12 cellular contexts compared by ENCODE assay signal in the genomic region with DNA sequence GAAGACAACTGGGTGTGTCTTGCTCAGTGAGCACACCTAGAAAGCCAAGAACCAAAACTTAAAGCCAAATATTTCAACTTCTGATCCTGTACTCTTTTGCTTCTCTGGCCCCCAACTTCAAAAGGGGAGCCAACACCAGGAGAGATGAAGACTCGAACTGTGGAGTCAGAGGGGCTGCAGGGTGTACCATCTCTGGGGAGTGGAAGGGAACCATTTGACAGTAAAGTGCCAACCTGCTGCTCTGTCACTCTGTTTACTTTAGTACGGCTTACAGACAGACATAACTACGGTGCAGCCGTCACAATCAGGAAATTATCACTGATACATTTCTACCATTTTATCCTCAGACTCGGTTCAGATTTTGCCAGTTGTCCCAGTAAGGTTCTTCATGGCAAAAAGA. TPM values are rescaled to one million over a fixed set of nuclear protein-coding genes. Genes with fewer than 3 reads are reported as not detected.
DNase-seq lines count a peak whose midpoint lies in the region; ATAC-seq, FAIRE-seq and TF ChIP-seq lines count a peak whose summit lies in the region.
"Had no signal": no experiment of that assay in that cellular context is flagged by ENCODE, and none has a peak within 500 bp of the region (broad histone marks: within the 10 kb centered on the region; RNA-seq: fewer than 3 reads in every experiment).

No MANE protein-coding gene starts in this region.

- peaks cover 26 to 28% (median 27%) of the 10 kb centered on the region in 3 donors for H3K4me1 Mint-ChIP-seq in IgD-negative memory B cell

- DNase-seq in DND-41: no peak
- DNase-seq in astrocyte of the cerebellum (ENCODE audit: low read depth): no peak
- DNase-seq in left lobe of liver (ENCODE audit: low spot score): no peak
- no peak for DNase-seq in urothelium cell line (ENCODE audit: low spot score)
- DNase-seq: dermis blood vessel endothelial cell; hypothalamus; stimulated activated CD4-positive, alpha-beta T cell treated with anti-CD3 and anti-CD28 coated beads, Interleukin-2, amount 100 ng/mL, for 48 hours had no signal

- no peak for ATAC-seq in DND-41 (ENCODE audit: insufficient read depth, low read depth)
- no peak for ATAC-seq in GM21367 (IDR thresholded peaks at IDR 0.05; ENCODE audit: unreplicated experiment)
- no peak for ATAC-seq in left lobe of liver

- H3K4me2 ChIP-seq in DND-41 (ENCODE audit: insufficient read depth, low read length): peak overlapping the region; percentile 43; the same call in 1 of the 2 replicates
- H3K4me2 ChIP-seq in neural cell (ENCODE audit: low read length): no peak overlapping the region

- peaks cover 6% of the 10 kb centered on the region for H3K36me3 Mint-ChIP-seq in IgD-negative memory B cell

- H3K36me3 ChIP-seq in DND-41 (ENCODE audit: insufficient read depth, low read length): peaks cover 29% of the 10 kb centered on the region
- no peaks in the 10 kb centered on the region for H3K36me3 ChIP-seq in neural cell (ENCODE audit: insufficient read depth, low read length)

- H3K9ac ChIP-seq in DND-41 (ENCODE audit: low read depth, low read length): no peak overlapping the region
- H3K9ac ChIP-seq in neural cell (ENCODE audit: low read length): no peak overlapping the region

- H3K79me2 ChIP-seq in DND-41 (ENCODE audit: insufficient read depth, low read length) (peaks cover 39% of the 10 kb centered on the region), neural cell (replicated peaks; ENCODE audit: insufficient read depth, low read length) (peaks cover 23% of the 10 kb centered on the region)

- H3K9me3 ChIP-seq in DND-41 (ENCODE audit: insufficient read depth, low read length, severe bottlenecking): no peaks in the 10 kb centered on the region
- H3K9me3 ChIP-seq in neural cell (ENCODE audit: low read length): no peaks in the 10 kb centered on the region
- H3K9me3 ChIP-seq: thoracic aorta had no signal

- H3K27ac ChIP-seq in DND-41 (ENCODE audit: low read length) (no peak overlapping the region), neural cell (ENCODE audit: low read length) (no peak overlapping the region)
- H3K27ac ChIP-seq: thoracic aorta had no signal

- H3K27ac Mint-ChIP-seq in IgD-negative memory B cell: peak overlapping the region in 2 of 3 donors; percentile 12 to 61

- FAIRE-seq in urothelium cell line (lab: Jason Lieb, UNC): no peak
- FAIRE-seq: G401.6 had no signal

- no peaks in the 10 kb centered on the region for H3K9me3 Mint-ChIP-seq in IgD-negative memory B cell

- no peaks in the 10 kb centered on the region for H3K27me3 ChIP-seq in DND-41 (ENCODE audit: insufficient read depth, low read length, poor library complexity)
- H3K27me3 ChIP-seq in neural cell (ENCODE audit: insufficient read depth, low read depth, low read length): no peaks in the 10 kb centered on the region

- no peak for TF ChIP-seq CTCF in DND-41 (IDR thresholded peaks at IDR 0.05; ENCODE audit: borderline replicate concordance, extremely low read depth, low read length, poor library complexity, severe bottlenecking)
- TF ChIP-seq CTCF in astrocyte of the cerebellum (IDR thresholded peaks at IDR 0.05; ENCODE audit: low read depth, low read length, missing control alignments): no peak
- TF ChIP-seq CTCF in neural cell (IDR thresholded peaks at IDR 0.05; ENCODE audit: poor library complexity, severe bottlenecking): no peak

- peak overlapping the region; percentile 41 to 99 (median 76) for H3K4me3 Mint-ChIP-seq in IgD-negative memory B cell

- H3K27me3 Mint-ChIP-seq in IgD-negative memory B cell: no peaks in the 10 kb centered on the region

- peaks cover 48% of the 10 kb centered on the region for H3K4me1 ChIP-seq in DND-41 (ENCODE audit: insufficient read depth, low read length)

- H4K20me1 ChIP-seq in DND-41 (ENCODE audit: insufficient read depth, low read length) (no peaks in the 10 kb centered on the region; the same call in 1 of the 2 replicates), neural cell (ENCODE audit: insufficient read depth) (no peaks in the 10 kb centered on the region)

- no peaks in the 10 kb centered on the region for H3K9me2 ChIP-seq in neural cell (ENCODE audit: insufficient read depth, low read length)

- no peak for TF ChIP-seq RAD21 in neural cell (conservative IDR thresholded peaks at IDR 0.05)

- H2AFZ ChIP-seq in DND-41 (ENCODE audit: low read depth, low read length) (no peak overlapping the region), neural cell (ENCODE audit: low read depth, low read length) (no peak overlapping the region)

- H3K4me3 ChIP-seq in DND-41 (ENCODE audit: low read depth in 1 of 2, low read length in 2 of 2) (no peak overlapping the region; a peak in 1 of 4 replicates), astrocyte of the cerebellum (ENCODE audit: low read depth, low read length) (peak overlapping the region; percentile 91), neural cell (ENCODE audit: low read length) (peak overlapping the region; percentile 98)

- H3F3A ChIP-seq in neural cell (ENCODE audit: insufficient read depth, low read length, poor library complexity, severe bottlenecking): peaks cover 5% of the 10 kb centered on the region

- in situ Hi-C loops in astrocyte of the cerebellum (cut with HindIII; ENCODE audit: low sequenced_read_pairs): no loop called here

- TF ChIP-seq EP300 in neural cell (conservative IDR thresholded peaks at IDR 0.05; ENCODE audit: poor library complexity, severe bottlenecking): no peak

TF ChIP-seq in neural cell, 6 proteins besides CTCF, POLR2A, EP300 and RAD21:
- no peak for TF ChIP-seq TAF1 (IDR thresholded peaks at IDR 0.05; ENCODE audit: low read depth)
- no peak for TF ChIP-seq EZH2 (IDR thresholded peaks at IDR 0.05; ENCODE audit: borderline replicate concordance, insufficient read depth, low read length, poor library complexity, severe bottlenecking)
- TF ChIP-seq, protein P1, sequence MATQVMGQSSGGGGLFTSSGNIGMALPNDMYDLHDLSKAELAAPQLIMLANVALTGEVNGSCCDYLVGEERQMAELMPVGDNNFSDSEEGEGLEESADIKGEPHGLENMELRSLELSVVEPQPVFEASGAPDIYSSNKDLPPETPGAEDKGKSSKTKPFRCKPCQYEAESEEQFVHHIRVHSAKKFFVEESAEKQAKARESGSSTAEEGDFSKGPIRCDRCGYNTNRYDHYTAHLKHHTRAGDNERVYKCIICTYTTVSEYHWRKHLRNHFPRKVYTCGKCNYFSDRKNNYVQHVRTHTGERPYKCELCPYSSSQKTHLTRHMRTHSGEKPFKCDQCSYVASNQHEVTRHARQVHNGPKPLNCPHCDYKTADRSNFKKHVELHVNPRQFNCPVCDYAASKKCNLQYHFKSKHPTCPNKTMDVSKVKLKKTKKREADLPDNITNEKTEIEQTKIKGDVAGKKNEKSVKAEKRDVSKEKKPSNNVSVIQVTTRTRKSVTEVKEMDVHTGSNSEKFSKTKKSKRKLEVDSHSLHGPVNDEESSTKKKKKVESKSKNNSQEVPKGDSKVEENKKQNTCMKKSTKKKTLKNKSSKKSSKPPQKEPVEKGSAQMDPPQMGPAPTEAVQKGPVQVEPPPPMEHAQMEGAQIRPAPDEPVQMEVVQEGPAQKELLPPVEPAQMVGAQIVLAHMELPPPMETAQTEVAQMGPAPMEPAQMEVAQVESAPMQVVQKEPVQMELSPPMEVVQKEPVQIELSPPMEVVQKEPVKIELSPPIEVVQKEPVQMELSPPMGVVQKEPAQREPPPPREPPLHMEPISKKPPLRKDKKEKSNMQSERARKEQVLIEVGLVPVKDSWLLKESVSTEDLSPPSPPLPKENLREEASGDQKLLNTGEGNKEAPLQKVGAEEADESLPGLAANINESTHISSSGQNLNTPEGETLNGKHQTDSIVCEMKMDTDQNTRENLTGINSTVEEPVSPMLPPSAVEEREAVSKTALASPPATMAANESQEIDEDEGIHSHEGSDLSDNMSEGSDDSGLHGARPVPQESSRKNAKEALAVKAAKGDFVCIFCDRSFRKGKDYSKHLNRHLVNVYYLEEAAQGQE (IDR thresholded peaks at IDR 0.05; ENCODE audit: borderline replicate concordance): no peak
- TF ChIP-seq POLR2AphosphoS5 (IDR thresholded peaks at IDR 0.05): no peak
- no peak for TF ChIP-seq SMC3 (conservative IDR thresholded peaks at IDR 0.05; ENCODE audit: poor library complexity)
- TF ChIP-seq MXI1 (conservative IDR thresholded peaks at IDR 0.05; ENCODE audit: poor library complexity, severe bottlenecking): no peak

RNA-seq across cellular contexts. Expression of a gene that starts 1.6 kb away (rescaled TPM):
- polyA plus RNA-seq in IgD-negative memory B cell (15.5 TPM), neural cell (44.2 and 52.3 TPM in 2 replicates)
- polyA minus RNA-seq in neural cell: 45.3 and 52.7 TPM in 2 replicates
- 30.6 TPM for total RNA-seq in left lobe of liver

Comparison
In these comparisons a context has a peak if more than half of its experiments do, and no peak if none do; other contexts are left out.
1. H3K4me3 ChIP-seq: peak in astrocyte of the cerebellum (single experiment) and neural cell (single experiment); none in DND-41 (0 of 2).